Comparison of ENCODE assay signal across 9 cellular contexts in the genomic region with DNA sequence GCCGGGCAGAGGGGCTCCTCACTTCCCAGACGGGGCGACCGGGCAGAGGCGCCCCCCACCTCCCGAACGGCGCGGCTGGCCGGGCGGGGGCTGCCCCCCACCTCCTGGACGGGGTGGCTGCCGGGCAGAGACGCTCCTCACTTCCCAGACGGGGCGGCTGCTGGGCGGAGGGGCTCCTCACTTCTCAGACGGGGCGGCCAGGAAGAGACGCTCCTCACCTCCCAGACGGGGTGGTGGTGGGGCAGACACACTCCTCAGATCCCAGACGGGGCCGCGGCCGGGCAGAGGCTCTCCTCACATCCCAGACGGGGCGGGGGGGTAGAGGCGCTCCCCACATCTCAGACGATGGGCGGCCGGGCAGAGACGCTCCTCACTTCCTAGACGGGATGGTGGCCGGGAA. TPM values are rescaled to one million over a fixed set of nuclear protein-coding genes. Genes with fewer than 3 reads are reported as not detected.
"Had no signal": no experiment of that assay in that cellular context is flagged by ENCODE, and none has a peak within 500 bp of the region (broad histone marks: within the 10 kb centered on the region; RNA-seq: fewer than 3 reads in every experiment).

No MANE protein-coding gene starts in this region.

RNA-seq across cellular contexts. Expression of a gene that starts 17.5 kb away (rescaled TPM):
- total RNA-seq: activated B cell treated with CpG ODN at 0.5 μM for 24 hours; activated CD4-positive, alpha-beta memory T cell treated with anti-CD3 and anti-CD28 coated beads, Interleukin-2, amount 10 ng/mL, durations not matched to agents 7 days and 5 days; activated CD4-positive, alpha-beta T cell treated with anti-CD3 and anti-CD28 coated beads, Interleukin-2, amount 10 ng/mL, durations not matched to agents 24 days and 14 days; activated CD4-positive, alpha-beta T cell treated with anti-CD3 and anti-CD28 coated beads, Interleukin-2, amount 10 ng/mL, durations not matched to agents 7 days and 5 days; activated CD8-positive, alpha-beta memory T cell treated with anti-CD3 and anti-CD28 coated beads, Interleukin-2, amount 10 ng/mL, durations not matched to agents 7 days and 5 days; activated CD8-positive, alpha-beta T cell treated with anti-CD3 and anti-CD28 coated beads, Interleukin-2, amount 10 ng/mL, durations not matched to agents 7 days and 5 days; T-helper 1 cell treated with Interleukin-12 subunit alpha and Interleukin-12 subunit beta and Interleukin-4 antibody, amounts not matched to agents 30 ng/mL and 1 ng/mL, for 36 hours; T-helper 2 cell treated with Interferon-gamma antibody and Interleukin-4, amounts not matched to agents 100 ng/mL and 5 ng/mL, for 36 hours had no signal

RNA-seq across cellular contexts. Expression of a gene that starts 20.7 kb away (rescaled TPM):
- total RNA-seq: activated CD4-positive, alpha-beta T cell treated with anti-CD3 and anti-CD28 coated beads, Interleukin-2, amount 10 ng/mL, durations not matched to agents 24 days and 14 days; activated CD4-positive, alpha-beta T cell treated with anti-CD3 and anti-CD28 coated beads, Interleukin-2, amount 10 ng/mL, durations not matched to agents 7 days and 5 days; activated CD8-positive, alpha-beta T cell treated with anti-CD3 and anti-CD28 coated beads for 36 hours; activated CD8-positive, alpha-beta T cell treated with anti-CD3 and anti-CD28 coated beads, Interleukin-2, amount 10 ng/mL, durations not matched to agents 7 days and 5 days; T-helper 1 cell treated with Interleukin-12 subunit alpha and Interleukin-12 subunit beta and Interleukin-4 antibody, amounts not matched to agents 30 ng/mL and 1 ng/mL, for 36 hours had no signal

RNA-seq across cellular contexts. Expression of a gene that starts 21.1 kb away (rescaled TPM):
- total RNA-seq: activated CD4-positive, alpha-beta memory T cell treated with anti-CD3 and anti-CD28 coated beads, Interleukin-2, amount 10 ng/mL, durations not matched to agents 7 days and 5 days; activated CD4-positive, alpha-beta T cell treated with anti-CD3 and anti-CD28 coated beads, Interleukin-2, amount 10 ng/mL, durations not matched to agents 24 days and 14 days; activated CD4-positive, alpha-beta T cell treated with anti-CD3 and anti-CD28 coated beads, Interleukin-2, amount 10 ng/mL, durations not matched to agents 7 days and 5 days; activated CD8-positive, alpha-beta T cell treated with anti-CD3 and anti-CD28 coated beads for 36 hours; activated CD8-positive, alpha-beta T cell treated with anti-CD3 and anti-CD28 coated beads, Interleukin-2, amount 10 ng/mL, durations not matched to agents 7 days and 5 days; T-helper 1 cell treated with Interleukin-12 subunit alpha and Interleukin-12 subunit beta and Interleukin-4 antibody, amounts not matched to agents 30 ng/mL and 1 ng/mL, for 36 hours; T-helper 2 cell treated with Interferon-gamma antibody and Interleukin-4, amounts not matched to agents 100 ng/mL and 5 ng/mL, for 36 hours had no signal
